ENCODE assay signal across 1 cellular context in the genomic region with DNA sequence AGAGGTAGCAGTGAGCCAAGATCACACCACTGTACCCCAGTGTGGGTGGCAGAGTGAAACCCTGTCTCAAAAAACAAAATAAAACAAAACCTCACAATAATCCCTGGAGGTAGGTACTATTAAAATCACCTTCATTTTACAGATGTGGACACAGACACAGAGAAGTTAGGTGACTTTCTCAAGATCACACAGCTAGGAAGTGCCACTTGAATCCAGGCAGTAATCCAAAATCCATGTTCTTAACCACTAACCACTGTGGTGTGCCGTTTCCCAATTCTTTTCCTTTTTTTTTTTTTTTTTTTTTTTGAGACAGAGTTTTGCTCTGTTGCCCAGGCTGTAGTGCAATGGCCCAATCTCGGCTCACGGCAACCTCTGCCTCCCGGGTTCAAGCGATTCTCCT.
TF ChIP-seq lines count a peak whose summit lies in the region.

No MANE protein-coding gene starts in this region.

TF ChIP-seq in A549, 52 proteins besides CTCF, POLR2A, EP300 and RAD21:
- TF ChIP-seq ZFP36 (IDR thresholded peaks at IDR 0.05; ENCODE audit: borderline replicate concordance, partially characterized antibody) (peak; percentile 45), ZSCAN20 (CRISPR knock-in tag; IDR thresholded peaks at IDR 0.05) (no peak), FOSB (CRISPR knock-in tag; IDR thresholded peaks at IDR 0.05) (no peak)
- TF ChIP-seq, protein P1, sequence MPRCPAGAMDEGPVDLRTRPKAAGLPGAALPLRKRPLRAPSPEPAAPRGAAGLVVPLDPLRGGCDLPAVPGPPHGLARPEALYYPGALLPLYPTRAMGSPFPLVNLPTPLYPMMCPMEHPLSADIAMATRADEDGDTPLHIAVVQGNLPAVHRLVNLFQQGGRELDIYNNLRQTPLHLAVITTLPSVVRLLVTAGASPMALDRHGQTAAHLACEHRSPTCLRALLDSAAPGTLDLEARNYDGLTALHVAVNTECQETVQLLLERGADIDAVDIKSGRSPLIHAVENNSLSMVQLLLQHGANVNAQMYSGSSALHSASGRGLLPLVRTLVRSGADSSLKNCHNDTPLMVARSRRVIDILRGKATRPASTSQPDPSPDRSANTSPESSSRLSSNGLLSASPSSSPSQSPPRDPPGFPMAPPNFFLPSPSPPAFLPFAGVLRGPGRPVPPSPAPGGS (IDR thresholded peaks at IDR 0.05), result no peak
- TF ChIP-seq, protein P2, sequence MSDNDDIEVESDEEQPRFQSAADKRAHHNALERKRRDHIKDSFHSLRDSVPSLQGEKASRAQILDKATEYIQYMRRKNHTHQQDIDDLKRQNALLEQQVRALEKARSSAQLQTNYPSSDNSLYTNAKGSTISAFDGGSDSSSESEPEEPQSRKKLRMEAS (IDR thresholded peaks at IDR 0.05), result no peak
